ENCODE assay signal across 16 cellular contexts in the genomic region with DNA sequence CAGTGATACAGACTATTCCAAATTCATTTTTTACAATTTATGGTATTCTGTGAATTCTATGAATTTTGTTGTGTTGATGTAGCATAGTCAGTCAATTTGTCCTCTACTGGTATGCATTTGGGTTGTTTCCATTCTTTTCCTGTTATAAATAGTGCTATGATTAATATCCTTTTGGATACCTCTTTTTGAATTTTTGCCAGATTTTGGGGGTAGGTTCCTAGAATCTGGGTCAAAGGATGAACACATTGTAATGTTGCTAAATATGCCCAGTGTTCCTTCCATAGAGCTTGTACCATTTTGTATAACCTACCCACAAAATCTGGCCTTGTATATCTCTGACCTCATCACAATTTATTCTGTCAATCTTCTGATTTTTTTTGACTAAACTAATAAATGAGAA.
"Had no signal": no experiment of that assay in that cellular context is flagged by ENCODE, and none has a peak within 500 bp of the region (broad histone marks: within the 10 kb centered on the region; RNA-seq: fewer than 3 reads in every experiment).

No MANE protein-coding gene starts in this region.

- ATAC-seq: activated CD4-positive, alpha-beta T cell treated with anti-CD3 and anti-CD28 coated beads for 36 hours; activated CD8-positive, alpha-beta T cell treated with anti-CD3 and anti-CD28 coated beads, Interleukin-2, amount 10 ng/mL, durations not matched to agents 7 days and 5 days; body of pancreas; right cardiac atrium; stimulated activated naive B cell treated with anti-CD40 and anti-IgM and Interleukin-4, amounts not matched to agents 10 μg/mL and 1 μg/mL and 100 μg/mL, for 72 hours; T-cell had no signal

- H3K4me2 ChIP-seq: neural progenitor cell had no signal

- H3K9ac ChIP-seq: neural progenitor cell had no signal

- DNase-seq: activated CD4-positive, alpha-beta T cell treated with anti-CD3 and anti-CD28 coated beads for 36 hours; activated CD8-positive, alpha-beta memory T cell treated with anti-CD3 and anti-CD28 coated beads, Interleukin-2, amount 50 U/mL, for 48 hours; activated CD8-positive, alpha-beta T cell treated with anti-CD3 and anti-CD28 coated beads, Interleukin-2, amount 10 ng/mL, durations not matched to agents 7 days and 5 days; activated naive CD4-positive, alpha-beta T cell; adrenal gland; body of pancreas; cerebellar nuclear complex; dorsolateral prefrontal cortex; foreskin melanocyte; right cardiac atrium; stimulated activated naive B cell treated with anti-CD40 and anti-IgM and Interleukin-4, amounts not matched to agents 10 μg/mL and 1 μg/mL and 100 μg/mL, for 72 hours; T-cell; T1000; WERI-Rb-1 had no signal

- H3K27ac ChIP-seq: adrenal gland, body of pancreas, dorsolateral prefrontal cortex, neural progenitor cell, tibial nerve, WERI-Rb-1 had no signal

- H3K27me3 ChIP-seq: adrenal gland, body of pancreas, dorsolateral prefrontal cortex, neural progenitor cell, tibial nerve had no signal

- H3K4me3 ChIP-seq: adrenal gland, body of pancreas, dorsolateral prefrontal cortex, neural progenitor cell, tibial nerve had no signal

- H3K4me1 ChIP-seq: body of pancreas, neural progenitor cell had no signal

- H3K9me3 ChIP-seq: adrenal gland, body of pancreas had no signal

- H3K36me3 ChIP-seq: adrenal gland, neural progenitor cell, WERI-Rb-1 had no signal

- H2AFZ ChIP-seq: neural progenitor cell had no signal
